9 cellular contexts compared by ENCODE assay signal in the genomic region with DNA sequence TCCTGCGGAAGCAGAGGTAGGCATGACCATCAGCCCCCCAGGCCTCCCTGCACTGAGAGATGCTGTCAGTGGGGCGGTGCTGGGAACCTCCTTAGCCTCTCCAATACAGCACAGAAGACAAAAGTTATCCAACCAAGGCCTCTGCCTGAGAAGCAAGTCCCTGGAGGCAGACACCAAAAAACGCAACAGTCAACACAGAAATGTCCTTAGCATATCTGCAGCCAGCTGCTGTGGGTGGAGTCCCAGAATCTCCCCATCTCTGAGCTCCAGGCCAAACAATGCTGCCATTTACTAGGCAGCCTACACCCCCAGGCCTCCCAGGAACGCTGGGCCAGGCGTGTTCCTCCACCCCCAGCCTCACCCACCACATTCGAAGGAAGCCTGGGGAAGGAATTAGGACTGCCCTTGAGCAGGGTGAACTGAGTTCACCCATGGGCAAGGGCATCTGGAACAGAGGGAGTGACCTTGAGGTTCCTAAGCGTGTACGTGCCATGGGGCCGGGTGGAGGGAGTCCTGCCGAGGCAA. TPM values are rescaled to one million over a fixed set of nuclear protein-coding genes. Genes with fewer than 3 reads are reported as not detected.
DNase-seq lines count a peak whose midpoint lies in the region; TF ChIP-seq lines count a peak whose summit lies in the region.
"Had no signal": no experiment of that assay in that cellular context is flagged by ENCODE, and none has a peak within 500 bp of the region (broad histone marks: within the 10 kb centered on the region; RNA-seq: fewer than 3 reads in every experiment).

No MANE protein-coding gene starts in this region.

- H3K4me3 ChIP-seq in transverse colon (no peak overlapping the region), stomach (no peak overlapping the region)

- TF ChIP-seq EP300 in transverse colon (IDR thresholded peaks at IDR 0.05; ENCODE audit: low read depth) (no peak), stomach (IDR thresholded peaks at IDR 0.05) (no peak)

- peaks cover 4% of the 10 kb centered on the region for H3K36me3 Mint-ChIP-seq in activated naive CD4-positive, alpha-beta T cell treated with anti-CD3 and anti-CD28 coated beads for 36 hours (ENCODE audit: low read depth)

- H3K4me1 Mint-ChIP-seq in activated naive CD4-positive, alpha-beta T cell treated with anti-CD3 and anti-CD28 coated beads for 36 hours (ENCODE audit: low read depth) = peaks cover 84% of the 10 kb centered on the region

- no peak overlapping the region for H3K4me3 Mint-ChIP-seq in activated naive CD4-positive, alpha-beta T cell treated with anti-CD3 and anti-CD28 coated beads for 36 hours

- no peak for TF ChIP-seq POLR2A in transverse colon (IDR thresholded peaks at IDR 0.05)
- TF ChIP-seq POLR2A in stomach (IDR thresholded peaks at IDR 0.05) = no peak

- H3K27me3 ChIP-seq in transverse colon = no peaks in the 10 kb centered on the region
- no peaks in the 10 kb centered on the region for H3K27me3 ChIP-seq in stomach

- no peaks in the 10 kb centered on the region for H3K9me3 ChIP-seq in transverse colon
- no peaks in the 10 kb centered on the region for H3K9me3 ChIP-seq in stomach

- in situ Hi-C loops in transverse colon (cut with MboI; ENCODE audit: low pct_ligation_motif_present in 1 of 4, low pct_unique_long_range_greater_than_20kb in 1 of 4, low sequenced_read_pairs in 3 of 4) = no loop called here

- no peaks in the 10 kb centered on the region for H3K9me3 Mint-ChIP-seq in activated naive CD4-positive, alpha-beta T cell treated with anti-CD3 and anti-CD28 coated beads for 36 hours

- no peak for TF ChIP-seq CTCF in transverse colon (IDR thresholded peaks at IDR 0.05)
- TF ChIP-seq CTCF in stomach (IDR thresholded peaks at IDR 0.05) = no peak

- H3K27me3 Mint-ChIP-seq in activated naive CD4-positive, alpha-beta T cell treated with anti-CD3 and anti-CD28 coated beads for 36 hours (ENCODE audit: low read depth) = no peaks in the 10 kb centered on the region

- WGBS in transverse colon (ENCODE audit: low coverage in 1 of 2), 2 donors = 64% methylated on average over 10 of the region's 10 CpGs; no CpG with 5 or more reads in 1 of the 2 donors
- 47 to 70% (median 58%) methylated on average over 10 of the region's 10 CpGs for WGBS in stomach, 5 donors

- H3K36me3 ChIP-seq in transverse colon = no peaks in the 10 kb centered on the region
- peaks cover 0 to 24% (median 15%) of the 10 kb centered on the region in 4 donors for H3K36me3 ChIP-seq in stomach

- H3K27ac ChIP-seq in transverse colon (peak overlapping the region; percentile 16 to 65 (median 51)), stomach (peak overlapping the region in 1 of 5 donors; percentile 10)

- H3K4me1 ChIP-seq in transverse colon = peaks cover 0 to 34% (median 21%) of the 10 kb centered on the region in 4 donors
- peaks cover 16 to 62% (median 38%) of the 10 kb centered on the region in 4 donors for H3K4me1 ChIP-seq in stomach

- DNase-seq in activated naive CD4-positive, alpha-beta T cell treated with anti-CD3 and anti-CD28 coated beads for 36 hours = no peak
- DNase-seq in activated naive CD4-positive, alpha-beta T cell (lab: John Stamatoyannopoulos, UW) = no peak
- peak; percentile 50 for DNase-seq in NCI-H69 (lab: John Stamatoyannopoulos, UW)
- peak; percentile 70 for DNase-seq in cardiac septum (ENCODE audit: low spot score)
- DNase-seq in transverse colon = peak; percentile 22
- DNase-seq in stomach = no peak
- DNase-seq in NCI-H2107 (lab: John Stamatoyannopoulos, UW) = no peak
- no peak for DNase-seq in NCI-H187 (lab: John Stamatoyannopoulos, UW)

- H3K27ac Mint-ChIP-seq in activated naive CD4-positive, alpha-beta T cell treated with anti-CD3 and anti-CD28 coated beads for 36 hours = peak overlapping the region; percentile 48

- intact Hi-C loops in activated naive CD4-positive, alpha-beta T cell treated with anti-CD3 and anti-CD28 coated beads for 36 hours (cut with micrococcal nuclease) = no loop called here
- intact Hi-C loops in cardiac septum (cut with DNase I) (no loop called here), transverse colon (cut with DNase I; ENCODE audit: low total_unique reads) (no loop called here), stomach (cut with DNase I; ENCODE audit: low total_unique reads) (no loop called here)

- CTCF ChIA-PET in activated naive CD4-positive, alpha-beta T cell treated with anti-CD3 and anti-CD28 coated beads for 36 hours (lab: Charles Lee) = interaction anchor here (1.0 kb wide), 1 partner anchor 24 kb away, joined by 4 read pairs; no protein-coding TSS in a partner anchor

RNA-seq across cellular contexts. Expression of a gene that starts 43.7 kb away (rescaled TPM):
- total RNA-seq in activated naive CD4-positive, alpha-beta T cell treated with anti-CD3 and anti-CD28 coated beads for 36 hours = 10 to 100 TPM; 44.7 to 55.1 TPM
- total RNA-seq in cardiac septum (12.1 TPM), transverse colon (100 to 1,000 TPM in 1 of 4 donors, 10 to 100 TPM in 3; 21.2 to 207 (median 49.3) TPM), stomach (10 to 100 TPM in 4 of 5 donors, 1 to 10 TPM in 1; 7.1 to 86.6 (median 29.8) TPM)
- polyA plus RNA-seq in stomach = 1 to 10 TPM; 6.6 to 8.2 (median 6.9) TPM

RNA-seq across cellular contexts. Expression of a gene that starts 49.6 kb away (rescaled TPM):
- total RNA-seq in activated naive CD4-positive, alpha-beta T cell treated with anti-CD3 and anti-CD28 coated beads for 36 hours = not detected
- total RNA-seq in cardiac septum (not detected), transverse colon (not detected), stomach (not detected)
- not detected for polyA plus RNA-seq in stomach
- total RNA-seq: liver had no signal
- polyA plus RNA-seq: liver had no signal

Comparison
In these comparisons a context has a peak if more than half of its experiments do, and no peak if none do; other contexts are left out.
1. DNase-seq: peak in NCI-H69 (single experiment), cardiac septum (single experiment) and transverse colon (single experiment); none in activated naive CD4-positive, alpha-beta T cell treated with anti-CD3 and anti-CD28 coated beads for 36 hours (single experiment), activated naive CD4-positive, alpha-beta T cell (0 of 4), stomach (single experiment), NCI-H2107 (single experiment) and NCI-H187 (0 of 2).